ENCODE assay signal across 36 cellular contexts in genomic region chr5:116834796-116835515, GRCh38.
"Had no signal": no experiment of that assay in that cellular context is flagged by ENCODE, and none has a peak within 500 bp of the region (broad histone marks: within the 10 kb centered on the region; RNA-seq: fewer than 3 reads in every experiment).

No MANE protein-coding gene starts in this region.

- H3K9me3 Mint-ChIP-seq: activated B cell treated with CpG ODN at 0.5 μM for 24 hours; activated CD4-positive, alpha-beta memory T cell treated with anti-CD3 and anti-CD28 coated beads for 36 hours; activated naive CD4-positive, alpha-beta T cell treated with anti-CD3 and anti-CD28 coated beads for 36 hours; activated naive CD4-positive, alpha-beta T cell treated with anti-CD3 and anti-CD28 coated beads, Interleukin-2, amount 50 U/mL, for 72 hours; activated T-cell treated with anti-CD3 and anti-CD28 coated beads, Interleukin-2, amount 50 U/mL, for 4 hours; activated T-helper 1 cell treated with anti-CD3 and anti-CD28 coated beads, Interleukin-12 subunit alpha, Interleukin-12 subunit beta, Interleukin-2, Interleukin-4 antibody, amounts not matched to agents 30 ng/mL and 10 ng/mL and 1 ng/mL, durations not matched to agents 14 hours and 24 hours and 36 hours had no signal

- H3K4me1 ChIP-seq: adrenal gland had no signal

- H3K27ac Mint-ChIP-seq: activated B cell treated with CpG ODN at 0.5 μM for 24 hours; activated CD4-positive, alpha-beta memory T cell treated with anti-CD3 and anti-CD28 coated beads for 36 hours; activated naive CD4-positive, alpha-beta T cell treated with anti-CD3 and anti-CD28 coated beads for 36 hours; activated naive CD4-positive, alpha-beta T cell treated with anti-CD3 and anti-CD28 coated beads, Interleukin-2, amount 50 U/mL, for 72 hours; activated T-helper 1 cell treated with anti-CD3 and anti-CD28 coated beads, Interleukin-12 subunit alpha, Interleukin-12 subunit beta, Interleukin-2, Interleukin-4 antibody, amounts not matched to agents 30 ng/mL and 10 ng/mL and 1 ng/mL, durations not matched to agents 14 hours and 24 hours and 36 hours; brain had no signal

- H3K4me3 Mint-ChIP-seq: activated B cell treated with CpG ODN at 0.5 μM for 24 hours; activated CD4-positive, alpha-beta memory T cell treated with anti-CD3 and anti-CD28 coated beads for 36 hours; activated naive CD4-positive, alpha-beta T cell treated with anti-CD3 and anti-CD28 coated beads for 36 hours; activated T-cell treated with anti-CD3 and anti-CD28 coated beads, Interleukin-2, amount 50 U/mL, for 4 hours; activated T-helper 1 cell treated with anti-CD3 and anti-CD28 coated beads, Interleukin-12 subunit alpha, Interleukin-12 subunit beta, Interleukin-2, Interleukin-4 antibody, amounts not matched to agents 30 ng/mL and 10 ng/mL and 1 ng/mL, durations not matched to agents 14 hours and 24 hours and 36 hours; brain had no signal

- DNase-seq: activated B cell treated with CpG ODN at 0.5 μM for 24 hours; activated CD4-positive, alpha-beta memory T cell treated with anti-CD3 and anti-CD28 coated beads for 36 hours; activated CD4-positive, alpha-beta T cell treated with anti-CD3 and anti-CD28 coated beads for 4 hours; activated CD4-positive, alpha-beta T cell treated with anti-CD3 and anti-CD28 coated beads, Interleukin-2, amount 50 U/mL, for 1 hour; activated CD4-positive, CD25-positive, alpha-beta regulatory T cell treated with anti-CD3 and anti-CD28 coated beads, Interleukin-2, amount 50 U/mL, for 72 hours; activated CD8-positive, alpha-beta memory T cell treated with anti-CD3 and anti-CD28 coated beads, Interleukin-2, amount 50 U/mL, for 4 hours; activated gamma-delta T cell treated with Interleukin-2 at 50 U/mL for 16 hours; activated naive CD4-positive, alpha-beta T cell treated with anti-CD3 and anti-CD28 coated beads for 36 hours; activated T-cell treated with anti-CD3 and anti-CD28 coated beads for 4 hours; activated T-cell treated with anti-CD3 and anti-CD28 coated beads, Interleukin-2, amount 50 U/mL, for 4 hours; adrenal gland; anterior cingulate cortex; caudate nucleus; Karpas-422; NCI-H1105; NCI-H1417 treated with DMSO at 0.1 percent for 48 hours; NCI-H187 treated with DMSO at 0.1 percent for 48 hours; NCI-H2081; NCI-H2171 treated with DMSO at 0.1 percent for 48 hours; NCI-H2227 treated with DMSO at 0.1 percent for 48 hours; NCI-H446 treated with DMSO at 0.1 percent for 48 hours; NCI-H524; NCI-H69; RPMI8226; SHP77 treated with DMSO at 0.1 percent for 48 hours; SW 1271; T-helper 1 cell; T-helper 2 cell; T-helper 9 cell had no signal

- H3K36me3 ChIP-seq: adrenal gland had no signal

- H3K9me3 ChIP-seq: adrenal gland had no signal

- H3K27ac ChIP-seq: adrenal gland, VCaP had no signal

- H3K4me3 ChIP-seq: adrenal gland, K562 had no signal

- H3K36me3 Mint-ChIP-seq: activated CD4-positive, alpha-beta memory T cell treated with anti-CD3 and anti-CD28 coated beads for 36 hours; activated naive CD4-positive, alpha-beta T cell treated with anti-CD3 and anti-CD28 coated beads, Interleukin-2, amount 50 U/mL, for 72 hours had no signal

- FAIRE-seq: bronchial epithelial cell, K562 had no signal

- ATAC-seq: activated naive CD4-positive, alpha-beta T cell treated with anti-CD3 and anti-CD28 coated beads, Interleukin-2, amount 50 U/mL, for 72 hours; activated T-cell treated with anti-CD3 and anti-CD28 coated beads, Interleukin-2, amount 50 U/mL, for 4 hours; K562; Panc1 had no signal

- H3K27me3 ChIP-seq: adrenal gland had no signal

- H3K4me1 Mint-ChIP-seq: activated B cell treated with CpG ODN at 0.5 μM for 24 hours had no signal

- H3K27me3 Mint-ChIP-seq: activated B cell treated with CpG ODN at 0.5 μM for 24 hours; activated CD4-positive, alpha-beta memory T cell treated with anti-CD3 and anti-CD28 coated beads for 36 hours had no signal
